Comparison of ENCODE assay signal across 36 cellular contexts in the genomic region with DNA sequence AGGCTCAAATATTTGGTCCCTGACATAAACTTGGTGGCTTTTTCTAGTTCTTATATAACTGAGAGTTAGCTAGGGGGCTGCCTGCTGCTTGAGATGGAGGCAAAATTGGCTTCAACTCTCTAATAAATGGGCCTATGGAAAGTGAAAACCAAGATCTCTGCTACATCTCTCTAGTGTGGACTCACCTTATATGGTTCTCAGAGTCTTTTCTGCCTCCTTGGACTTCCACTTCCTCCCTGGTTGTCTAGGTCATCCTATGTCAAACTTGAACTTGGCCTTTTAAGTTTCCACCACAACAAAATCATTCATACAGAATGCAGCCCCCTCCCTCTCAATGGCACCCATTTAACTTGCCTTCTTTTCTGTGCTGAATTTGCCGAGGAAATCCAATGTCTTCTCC. TPM values are rescaled to one million over a fixed set of nuclear protein-coding genes. Genes with fewer than 3 reads are reported as not detected.
DNase-seq lines count a peak whose midpoint lies in the region; ATAC-seq, FAIRE-seq and TF ChIP-seq lines count a peak whose summit lies in the region.
"Had no signal": no experiment of that assay in that cellular context is flagged by ENCODE, and none has a peak within 500 bp of the region (broad histone marks: within the 10 kb centered on the region; RNA-seq: fewer than 3 reads in every experiment).

No MANE protein-coding gene starts in this region.

- H3K36me3 ChIP-seq in Karpas-422 (ENCODE audit: insufficient read depth, low read length) (no peaks in the 10 kb centered on the region), esophagus muscularis mucosa (no peaks in the 10 kb centered on the region)
- H3K36me3 ChIP-seq: ascending aorta, sigmoid colon, SJCRH30, suprapubic skin, upper lobe of left lung, WERI-Rb-1 had no signal

- WGBS in esophagus muscularis mucosa, result 86% methylated on average over 1 of the region's 1 CpG

- no peak for TF ChIP-seq CTCF in esophagus muscularis mucosa (IDR thresholded peaks at IDR 0.05)
- no peak for TF ChIP-seq CTCF in dorsolateral prefrontal cortex (IDR thresholded peaks at IDR 0.05 in 54 of 56, conservative IDR thresholded peaks at IDR 0.05 in 2 of 56; ENCODE audit: low read depth in 1 of 56, partially characterized antibody in 56 of 56)

- H3K4me1 ChIP-seq in Karpas-422 (ENCODE audit: low read length) (peaks cover 46% of the 10 kb centered on the region), esophagus muscularis mucosa (peaks cover 0 to 4% (median 0%) of the 10 kb centered on the region in 4 donors)
- H3K4me1 ChIP-seq: Caco-2, SJCRH30 had no signal

- DNase-seq in GM12892 (ENCODE audit: insufficient read length), result no peak
- DNase-seq in Karpas-422, result peak; percentile 56
- peak; percentile 57 for DNase-seq in esophagus muscularis mucosa (ENCODE audit: extremely low spot score)
- DNase-seq in AML-193 (lab: John Stamatoyannopoulos, UW), result no peak
- no peak for DNase-seq in urothelium cell line (ENCODE audit: low spot score)
- no peak for DNase-seq in SKM-1 (lab: John Stamatoyannopoulos, UW; ENCODE audit: unreplicated experiment)
- no peak for DNase-seq in dorsolateral prefrontal cortex
- DNase-seq: activated CD4-positive, alpha-beta T cell treated with anti-CD3 and anti-CD28 coated beads, Interleukin-2, amount 10 ng/mL, durations not matched to agents 24 days and 14 days; activated CD8-positive, alpha-beta memory T cell treated with anti-CD3 and anti-CD28 coated beads for 24 hours; activated effector memory CD4-positive, alpha-beta T cell treated with Interleukin-2 at 50 U/mL for 16 hours; activated naive CD8-positive, alpha-beta T cell treated with anti-CD3 and anti-CD28 coated beads for 36 hours; activated T-cell treated with anti-CD3 and anti-CD28 coated beads for 4 hours; Caco-2; DMS79 treated with DMSO at 0.1 percent for 48 hours; effector memory CD4-positive, alpha-beta T cell; GDM1; GOT3; left colon; mucosa of descending colon; natural killer cell; NCI-H1436; NCI-H226; sigmoid colon; SJCRH30; stimulated activated CD4-positive, alpha-beta T cell treated with anti-CD3 and anti-CD28 coated beads, Interleukin-4, amount 100 ng/mL, for 1 hour; T-cell; upper lobe of left lung; WERI-Rb-1 had no signal

- intact Hi-C loops in esophagus muscularis mucosa (cut with DNase I), result no loop called here
- intact Hi-C loops in dorsolateral prefrontal cortex (cut with DNase I), result loop anchor here in 1 of 2 donors (10.0 kb wide), 1 partner anchor 246 kb away; the partner anchor contains the start of genes APLF and FBXO48

- no peak for TF ChIP-seq POLR2A in GM12892 (IDR thresholded peaks at IDR 0.05; ENCODE audit: low read depth, low read length)
- no peak for TF ChIP-seq POLR2A in esophagus muscularis mucosa (IDR thresholded peaks at IDR 0.05; ENCODE audit: low read depth)

- FAIRE-seq in GM12892 (lab: Jason Lieb, UNC), result peak; percentile 50
- FAIRE-seq in urothelium cell line (lab: Jason Lieb, UNC), result no peak
- FAIRE-seq: colon, GM18507 had no signal

- H3K4me3 ChIP-seq in Karpas-422 (ENCODE audit: low read length), result no peak overlapping the region
- H3K4me3 ChIP-seq in esophagus muscularis mucosa, result no peak overlapping the region
- no peak overlapping the region for H3K4me3 ChIP-seq in dorsolateral prefrontal cortex
- H3K4me3 ChIP-seq: ascending aorta, mucosa of descending colon, sigmoid colon, SJCRH30, suprapubic skin, upper lobe of left lung had no signal

- H3K79me2 ChIP-seq in Karpas-422 (ENCODE audit: low read length), result no peaks in the 10 kb centered on the region

- no peak overlapping the region for H3K9ac ChIP-seq in Karpas-422 (ENCODE audit: low read length)

- peak overlapping the region; percentile 80 for H2AFZ ChIP-seq in Karpas-422 (ENCODE audit: low read length)

- peak overlapping the region; percentile 39 for H3K4me2 ChIP-seq in Karpas-422 (ENCODE audit: low read depth, low read length, poor library complexity, severe bottlenecking)

- no peaks in the 10 kb centered on the region for H3K9me2 ChIP-seq in Karpas-422 (replicated peaks; ENCODE audit: insufficient read depth, low read length)

- H4K20me1 ChIP-seq in Karpas-422 (ENCODE audit: insufficient read depth, low read depth, low read length), result no peaks in the 10 kb centered on the region

- H3K27ac ChIP-seq in Karpas-422 (ENCODE audit: low read length), result peak overlapping the region; percentile 75
- H3K27ac ChIP-seq in esophagus muscularis mucosa (replicated peaks in 1 of 4), result no peak overlapping the region
- H3K27ac ChIP-seq in dorsolateral prefrontal cortex, result no peak overlapping the region
- H3K27ac ChIP-seq: ascending aorta, sigmoid colon, SJCRH30, suprapubic skin, upper lobe of left lung, WERI-Rb-1 had no signal

- H3K9me3 ChIP-seq in Karpas-422 (ENCODE audit: low read length), result no peaks in the 10 kb centered on the region
- H3K9me3 ChIP-seq in esophagus muscularis mucosa, result no peaks in the 10 kb centered on the region
- H3K9me3 ChIP-seq: ascending aorta, Caco-2, mucosa of descending colon, sigmoid colon, SJCRH30, suprapubic skin, upper lobe of left lung had no signal

- H3K27me3 ChIP-seq in Karpas-422 (ENCODE audit: low read length) (no peaks in the 10 kb centered on the region), esophagus muscularis mucosa (peaks cover 0 to 8% (median 0%) of the 10 kb centered on the region in 4 donors), dorsolateral prefrontal cortex (peaks cover 0 to 7% (median 0%) of the 10 kb centered on the region in 45 donors)
- H3K27me3 ChIP-seq: ascending aorta, sigmoid colon, SJCRH30, suprapubic skin, upper lobe of left lung had no signal

- no peak for TF ChIP-seq EP300 in esophagus muscularis mucosa (IDR thresholded peaks at IDR 0.05)

- peak; percentile 39 for ATAC-seq in GM19455 (IDR thresholded peaks at IDR 0.05; ENCODE audit: unreplicated experiment)
- ATAC-seq: left colon, mucosa of descending colon, natural killer cell, T-cell had no signal

RNA-seq across cellular contexts. Expression of gene ARHGAP25, which starts 23.9 kb away (rescaled TPM):
- 11.1 TPM for polyA plus RNA-seq in GM12892 (2012; ENCODE audit: missing spikeins)
- total RNA-seq in Karpas-422 (2014; rRNA removed; shearing (Covaris generic); ENCODE audit: low replicate concordance), result 172 and 213 TPM in 2 replicates
- 1 to 10 TPM; 3.7 to 9.3 (median 5.4) TPM for total RNA-seq in esophagus muscularis mucosa
- total RNA-seq in dorsolateral prefrontal cortex, result 10 to 100 TPM in 20 of 120 experiments, 1 to 10 TPM in 100; 1.8 to 15.0 (median 7.5) TPM
- total RNA-seq: epithelial cell of proximal tubule, HT1080 had no signal
- polyA plus RNA-seq: BJ had no signal

Comparison
In these comparisons a context has a peak if more than half of its experiments do, and no peak if none do; other contexts are left out.
1. DNase-seq: peak in Karpas-422 (single experiment) and esophagus muscularis mucosa (single experiment); none in GM12892 (single experiment), AML-193 (0 of 2), urothelium cell line (single experiment), SKM-1 (single experiment) and dorsolateral prefrontal cortex (0 of 10).
2. RNA of gene ARHGAP25, which starts 23.9 kb away (total RNA-seq): 172 to 213 TPM in Karpas-422; 1.8 to 15.0 TPM in dorsolateral prefrontal cortex and 3.7 to 9.3 TPM in esophagus muscularis mucosa; every median in the first group is over 10 times any median in the second.